1 cellular context compared by ENCODE assay signal in genomic region chr20:49785149-49785850, GRCh38.
TF ChIP-seq lines count a peak whose summit lies in the region.

No MANE protein-coding gene starts in this region.

TF ChIP-seq in H1, 55 proteins besides CTCF, POLR2A, EP300 and RAD21 (continued from another document):
- TF ChIP-seq KDM5A (IDR thresholded peaks at IDR 0.05; ENCODE audit: low read length) (no peak), RBBP5 (IDR thresholded peaks at IDR 0.05; ENCODE audit: borderline replicate concordance, low read depth, low read length) (no peak), KDM1A (IDR thresholded peaks at IDR 0.05; ENCODE audit: borderline replicate concordance, low read length) (no peak), EZH2 (IDR thresholded peaks at IDR 0.05; ENCODE audit: low read depth, low read length, severe bottlenecking) (no peak), BRCA1 (IDR thresholded peaks at IDR 0.05; ENCODE audit: low read depth, low read length) (no peak), TAF1 (IDR thresholded peaks at IDR 0.05; ENCODE audit: low read depth, low read length) (no peak), KDM4A (IDR thresholded peaks at IDR 0.05; ENCODE audit: low read depth, low read length, severe bottlenecking) (no peak), NANOG (IDR thresholded peaks at IDR 0.05; ENCODE audit: insufficient read depth, low read depth, low read length, poor library complexity, severe bottlenecking) (no peak), PHF8 (conservative IDR thresholded peaks at IDR 0.05; ENCODE audit: low read depth, low read length) (no peak), HDAC6 (IDR thresholded peaks at IDR 0.05; ENCODE audit: low read depth, low read length) (no peak), EGR1 (IDR thresholded peaks at IDR 0.05; ENCODE audit: borderline replicate concordance, low read depth, low read length) (no peak), SUZ12 (IDR thresholded peaks at IDR 0.05; ENCODE audit: low read length) (no peak), SIN3A (conservative IDR thresholded peaks at IDR 0.05 in 1 of 2, IDR thresholded peaks at IDR 0.05 in 1 of 2; ENCODE audit: low read depth in 1 of 2, low read length in 2 of 2) (no peak), SRF (IDR thresholded peaks at IDR 0.05; ENCODE audit: low read depth, low read length) (no peak), CEBPB (IDR thresholded peaks at IDR 0.05; ENCODE audit: low read depth, low read length) (no peak), RFX5 (IDR thresholded peaks at IDR 0.05; ENCODE audit: borderline replicate concordance, low read depth, low read length) (no peak), FOSL1 (IDR thresholded peaks at IDR 0.05; ENCODE audit: insufficient read depth, low read depth, low read length) (no peak), CHD1 (IDR thresholded peaks at IDR 0.05; ENCODE audit: low read depth, low read length) (no peak)
